7 cellular contexts compared by ENCODE assay signal in the genomic region with DNA sequence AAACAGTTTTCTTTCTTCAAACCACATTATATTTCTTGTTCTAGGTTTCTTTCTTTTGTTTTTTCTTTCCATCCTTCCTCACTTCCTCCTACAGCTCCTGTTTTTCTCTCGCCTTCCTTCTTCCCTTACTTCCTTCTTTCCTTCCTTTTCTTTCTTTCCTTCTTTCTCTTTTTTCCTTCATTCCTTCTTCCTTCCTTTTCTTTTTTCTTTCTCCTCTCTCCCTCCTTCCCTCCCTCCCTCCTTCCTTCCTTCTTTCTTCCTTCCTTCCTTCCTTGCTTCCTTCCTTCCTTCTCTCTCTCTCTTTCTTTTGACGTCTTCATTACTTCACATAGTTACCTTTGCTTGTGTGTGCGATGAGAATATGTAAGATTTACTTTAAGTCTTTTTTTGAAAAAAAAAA.
"Had no signal": no experiment of that assay in that cellular context is flagged by ENCODE, and none has a peak within 500 bp of the region (broad histone marks: within the 10 kb centered on the region; RNA-seq: fewer than 3 reads in every experiment).

No MANE protein-coding gene starts in this region.

- ATAC-seq: GM12878 had no signal

- H3K4me3 ChIP-seq: GM12878 had no signal

- FAIRE-seq: G401.6, GM12878, GM12891, GM18507, GM19239 had no signal

- DNase-seq: GDM1, GF-D8 had no signal
